Comparison of ENCODE assay signal across 11 cellular contexts in the genomic region with DNA sequence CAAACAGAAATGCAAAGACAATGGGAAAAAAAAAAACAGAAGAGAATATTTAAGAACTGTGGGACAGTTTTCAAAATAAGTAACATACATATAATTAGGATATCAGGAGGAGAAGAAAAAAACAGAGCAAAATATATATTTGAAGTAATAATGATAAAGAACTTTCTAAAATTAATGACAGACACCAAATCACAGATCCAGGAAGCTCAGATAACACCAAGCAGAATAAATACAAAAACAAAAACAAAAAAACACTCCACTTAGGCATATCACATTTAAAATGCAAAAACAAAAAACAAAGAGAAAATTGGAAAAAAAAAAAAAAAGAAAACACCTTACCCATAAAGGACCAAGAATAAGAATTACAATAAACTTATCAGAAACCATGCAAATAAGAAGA. TPM values are rescaled to one million over a fixed set of nuclear protein-coding genes. Genes with fewer than 3 reads are reported as not detected.
"Had no signal": no experiment of that assay in that cellular context is flagged by ENCODE, and none has a peak within 500 bp of the region (broad histone marks: within the 10 kb centered on the region; RNA-seq: fewer than 3 reads in every experiment).

No MANE protein-coding gene starts in this region.

- H3K9me3 Mint-ChIP-seq: GM23338, H9, HFFc6 had no signal

- H3K27ac Mint-ChIP-seq: GM23338, H9, HFFc6, IgD-negative memory B cell had no signal

- H3K4me3 Mint-ChIP-seq: GM23338, H9, HFFc6, IgD-negative memory B cell had no signal

- H3K27ac ChIP-seq: HL-60 had no signal

- H3K4me1 Mint-ChIP-seq: GM23338, H9, IgD-negative memory B cell had no signal

- H3K4me3 ChIP-seq: GM23338 had no signal

- FAIRE-seq: H1, H54, HepG2 had no signal

- DNase-seq: H9, HCEC 1CT, HFFc6, KBM-7 had no signal

RNA-seq across cellular contexts. Expression of a gene that starts 9.6 kb away (rescaled TPM):
- total RNA-seq: GM23338, H1, HepG2, HFFc6, HT1080 had no signal
- polyA plus RNA-seq: HepG2, IgD-negative memory B cell had no signal
